Comparison of ENCODE assay signal across 8 cellular contexts in the genomic region with DNA sequence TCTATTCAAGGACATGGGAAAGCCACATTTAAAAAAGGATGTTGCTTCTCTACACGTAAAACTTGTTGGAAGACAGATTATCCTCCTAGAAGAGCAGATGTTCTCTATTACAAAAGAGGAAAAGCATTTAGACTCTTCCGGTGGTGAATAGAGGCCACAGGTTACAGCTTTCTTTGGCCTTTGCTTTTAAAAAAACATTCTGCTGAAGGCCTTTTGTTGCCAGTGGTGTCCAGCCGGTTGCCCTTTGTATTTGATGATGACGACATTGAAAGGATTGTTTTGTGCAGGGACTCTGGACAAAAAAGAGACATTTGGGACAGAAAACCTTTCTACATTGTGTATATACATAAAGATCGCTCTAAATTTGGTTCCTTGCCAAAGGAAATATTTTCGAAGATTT.
DNase-seq lines count a peak whose midpoint lies in the region; ATAC-seq lines count a peak whose summit lies in the region.
"Had no signal": no experiment of that assay in that cellular context is flagged by ENCODE, and none has a peak within 500 bp of the region (broad histone marks: within the 10 kb centered on the region; RNA-seq: fewer than 3 reads in every experiment).

No MANE protein-coding gene starts in this region.

- H3K27me3 ChIP-seq in right cardiac atrium (ENCODE audit: control insufficient read depth, insufficient read depth) = no peaks in the 10 kb centered on the region

- H3K27ac ChIP-seq in angular gyrus (ENCODE audit: low read depth, low read length) = peak overlapping the region; percentile 33
- no peak overlapping the region for H3K27ac ChIP-seq in right cardiac atrium (ENCODE audit: low read length)

- no peaks in the 10 kb centered on the region for H3K9me3 ChIP-seq in right cardiac atrium (ENCODE audit: control insufficient read depth, low read length)

- ATAC-seq in right cardiac atrium = peak; percentile 60 to 80
- no peak for ATAC-seq in GM21737 (IDR thresholded peaks at IDR 0.05; ENCODE audit: unreplicated experiment)

- peaks cover 6% of the 10 kb centered on the region for H3K4me1 ChIP-seq in right cardiac atrium (ENCODE audit: control insufficient read depth, insufficient read depth, low read length)

- DNase-seq in MV-4-11 (lab: John Stamatoyannopoulos, UW) = peak; percentile 89
- peak in 1 of 3 donors; percentile 55 for DNase-seq in right cardiac atrium
- DNase-seq in smooth muscle cell of the brain vasculature (ENCODE audit: low read depth, low spot score) = peak; percentile 69
- DNase-seq in HK-2 (ENCODE audit: unreplicated experiment) = no peak
- DNase-seq in activated CD8-positive, alpha-beta memory T cell treated with anti-CD3 and anti-CD28 coated beads, Interleukin-2, amount 50 U/mL, for 4 hours = no peak
- DNase-seq: NCI-H1436 treated with DMSO at 0.1 percent for 48 hours had no signal

- no peak overlapping the region for H3K4me3 ChIP-seq in right cardiac atrium (ENCODE audit: low read length)

- intact Hi-C loops in right cardiac atrium (cut with DNase I) = loop anchor here in 1 of 4 donors (10.0 kb wide), 1 partner anchor 63 kb away; no protein-coding TSS in a partner anchor

- 23% methylated on average over 6 of the region's 6 CpGs for WGBS in right cardiac atrium

Comparison
In these comparisons a context has a peak if more than half of its experiments do, and no peak if none do; other contexts are left out.
1. DNase-seq: peak in MV-4-11 (single experiment) and smooth muscle cell of the brain vasculature (single experiment); none in HK-2 (single experiment) and activated CD8-positive, alpha-beta memory T cell treated with anti-CD3 and anti-CD28 coated beads, Interleukin-2, amount 50 U/mL, for 4 hours (single experiment).